ENCODE assay signal across 19 cellular contexts in genomic region chr1:49181033-49181432, GRCh38.
DNase-seq lines count a peak whose midpoint lies in the region; ATAC-seq, FAIRE-seq and TF ChIP-seq lines count a peak whose summit lies in the region.
"Had no signal": no experiment of that assay in that cellular context is flagged by ENCODE, and none has a peak within 500 bp of the region (broad histone marks: within the 10 kb centered on the region; RNA-seq: fewer than 3 reads in every experiment).

No MANE protein-coding gene starts in this region.

- DNase-seq in dorsolateral prefrontal cortex, result peak in 5 of 10 donors; percentile 5 to 54 (median 41)
- DNase-seq in posterior cingulate gyrus, result peak in 6 of 10 donors; percentile 4 to 83 (median 47)
- no peak for DNase-seq in aorta
- no peak for DNase-seq in NCI-H1436 (lab: John Stamatoyannopoulos, UW)
- no peak for DNase-seq in D721Med (ENCODE audit: insufficient read length, low spot score)
- DNase-seq: 8988T; ACHN; BE2C; C1 segment of cervical spinal cord; CD4-positive, alpha-beta memory T cell; CD4-positive, CD25-positive, alpha-beta regulatory T cell; CD8-positive, alpha-beta memory T cell; COR-L47; DMS79 treated with DMSO at 0.1 percent for 48 hours; GF-D8 had no signal

- H3K27me3 ChIP-seq in dorsolateral prefrontal cortex (no peaks in the 10 kb centered on the region), aorta (ENCODE audit: control insufficient read depth in 1 of 2, insufficient read depth in 2 of 2, low read length in 1 of 2) (no peaks in the 10 kb centered on the region)
- H3K27me3 ChIP-seq: BE2C, BLaER1 had no signal

- H3K36me3 ChIP-seq in aorta (ENCODE audit: control insufficient read depth in 1 of 2, insufficient read depth in 2 of 2, low read length in 1 of 2), result no peaks in the 10 kb centered on the region
- H3K36me3 ChIP-seq: BE2C, BLaER1 had no signal

- H3K27ac ChIP-seq in dorsolateral prefrontal cortex (peak overlapping the region in 36 of 59 donors; percentile 3 to 72 (median 39)), aorta (ENCODE audit: low read depth in 1 of 2, low read length in 2 of 2) (no peak overlapping the region)
- H3K27ac ChIP-seq: BLaER1 had no signal

- intact Hi-C loops in dorsolateral prefrontal cortex (cut with DNase I), result loop anchor here in 1 of 2 donors (10.0 kb wide), 1 partner anchor 1154 kb away; no protein-coding TSS in a partner anchor
- intact Hi-C loops in posterior cingulate gyrus (cut with DNase I), result no loop called here
- intact Hi-C loops in aorta (cut with DNase I), result loop anchor here in 1 of 2 donors (2.0 kb wide), 1 partner anchor 20 kb away; no protein-coding TSS in a partner anchor

- no peaks in the 10 kb centered on the region for H3K4me1 ChIP-seq in aorta (ENCODE audit: control insufficient read depth in 1 of 2, insufficient read depth in 2 of 2, low read length in 2 of 2)
- H3K4me1 ChIP-seq: BE2C, BLaER1 had no signal

- TF ChIP-seq CTCF in dorsolateral prefrontal cortex (IDR thresholded peaks at IDR 0.05 in 54 of 56, conservative IDR thresholded peaks at IDR 0.05 in 2 of 56; ENCODE audit: low read depth in 1 of 56, partially characterized antibody in 56 of 56) (no peak), D721Med (IDR thresholded peaks at IDR 0.05; ENCODE audit: insufficient read depth, missing control alignments) (no peak)

- no peaks in the 10 kb centered on the region for H3K9me3 ChIP-seq in aorta (ENCODE audit: control insufficient read depth, low read length)
- H3K9me3 ChIP-seq: BE2C, BLaER1 had no signal

- no peak overlapping the region for H3K4me3 ChIP-seq in dorsolateral prefrontal cortex
- H3K4me3 ChIP-seq in aorta (ENCODE audit: low read length in 2 of 2), result no peak overlapping the region
- H3K4me3 ChIP-seq: BLaER1 had no signal

- no peak for FAIRE-seq in D721Med (lab: Jason Lieb, UNC)
- FAIRE-seq: A204.1, G401.6, GM12891 had no signal

- WGBS in aorta, 2 donors, result 80 to 85% methylated on average over 2 of the region's 2 CpGs

- no peak for ATAC-seq in aorta (ENCODE audit: low FRiP score)

Comparison
In these comparisons a context has a peak if more than half of its experiments do, and no peak if none do; other contexts are left out.
1. DNase-seq: peak in posterior cingulate gyrus (6 of 10); none in aorta (0 of 2), NCI-H1436 (single experiment) and D721Med (single experiment).
2. H3K27ac ChIP-seq: peak in dorsolateral prefrontal cortex (36 of 59); none in aorta (0 of 2).